ENCODE assay signal across 13 cellular contexts in the genomic region with DNA sequence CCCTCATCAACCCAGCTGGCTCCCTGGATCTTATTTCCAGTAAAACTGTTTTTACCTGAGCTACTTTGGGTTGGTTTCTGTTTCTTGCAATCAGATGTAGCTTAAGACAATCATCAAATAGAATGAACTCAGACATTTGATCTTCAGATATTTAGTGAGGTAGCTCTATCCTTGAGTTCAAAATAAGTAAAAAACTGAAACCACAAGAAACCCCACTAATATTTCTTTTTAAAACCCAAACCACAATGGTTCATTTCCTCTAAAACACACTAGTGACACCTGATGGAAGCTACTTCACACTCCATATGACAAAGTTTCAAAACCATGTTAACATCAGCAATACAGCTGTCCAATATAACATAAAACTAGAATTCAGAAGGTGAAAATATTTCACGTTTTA. TPM values are rescaled to one million over a fixed set of nuclear protein-coding genes. Genes with fewer than 3 reads are reported as not detected.
DNase-seq lines count a peak whose midpoint lies in the region; ATAC-seq lines count a peak whose summit lies in the region.
"Had no signal": no experiment of that assay in that cellular context is flagged by ENCODE, and none has a peak within 500 bp of the region (broad histone marks: within the 10 kb centered on the region; RNA-seq: fewer than 3 reads in every experiment).

No MANE protein-coding gene starts in this region.

- H3K4me1 ChIP-seq in BLaER1 treated with 17β-estradiol and CSF1 and Interleukin-3, amounts not matched to agents 10 nM and 100 nM: peaks cover 8 to 29% (median 24%) of the 10 kb centered on the region in 10 experiments; a peak in 18 of 20 replicates
- H3K4me1 ChIP-seq: left lung had no signal

- H3K9me3 Mint-ChIP-seq in T-cell: no peaks in the 10 kb centered on the region

- peaks cover 35% of the 10 kb centered on the region for H3K36me3 Mint-ChIP-seq in T-cell

- H3K27ac Mint-ChIP-seq in T-cell: peak overlapping the region; percentile 72 to 79

- no peak overlapping the region for H3K27ac ChIP-seq in BLaER1 treated with 17β-estradiol and CSF1 and Interleukin-3, amounts not matched to agents 10 nM and 100 nM
- H3K27ac ChIP-seq: left lung had no signal

- ATAC-seq in GM18861 (IDR thresholded peaks at IDR 0.05; ENCODE audit: unreplicated experiment): peak; percentile 80
- peak; percentile 69 for ATAC-seq in HG02885 (IDR thresholded peaks at IDR 0.05; ENCODE audit: poor library complexity, unreplicated experiment)
- ATAC-seq in T-cell (replicated peaks in 1 of 4): peak; percentile 75 to 87 (median 80)
- ATAC-seq: left lung had no signal

- H3K4me1 Mint-ChIP-seq in T-cell: peaks cover 26 to 32% (median 31%) of the 10 kb centered on the region in 3 donors

- no peak for DNase-seq in T-cell
- no peak for DNase-seq in putamen (ENCODE audit: low spot score)
- DNase-seq in SHP77 treated with DMSO at 0.1 percent for 48 hours (lab: John Stamatoyannopoulos, UW): no peak
- no peak for DNase-seq in GDM1 (lab: John Stamatoyannopoulos, UW)
- no peak for DNase-seq in COR-L47 (lab: John Stamatoyannopoulos, UW)
- DNase-seq: KBM-7; left lung; stimulated activated CD4-positive, alpha-beta T cell treated with anti-CD3 and anti-CD28 coated beads, Interleukin-4, amount 100 ng/mL, for 1 hour had no signal

- H3K36me3 ChIP-seq in BLaER1 treated with 17β-estradiol and CSF1 and Interleukin-3, amounts not matched to agents 10 nM and 100 nM: peaks cover 63 to 95% (median 73%) of the 10 kb centered on the region in 11 experiments

- peak overlapping the region in 8 of 11 experiments; percentile 4 to 38 (median 23); a peak in 8 of 22 replicates for H3K4me2 ChIP-seq in BLaER1 treated with 17β-estradiol and CSF1 and Interleukin-3, amounts not matched to agents 10 nM and 100 nM

- H3K4me3 ChIP-seq in BLaER1 treated with 17β-estradiol and CSF1 and Interleukin-3, amounts not matched to agents 10 nM and 100 nM: no peak overlapping the region
- H3K4me3 ChIP-seq: left lung had no signal

- H3K27me3 ChIP-seq in BLaER1 treated with 17β-estradiol and CSF1 and Interleukin-3, amounts not matched to agents 10 nM and 100 nM: no peaks in the 10 kb centered on the region
- H3K27me3 ChIP-seq: left lung had no signal

- no peak overlapping the region for H3K9ac ChIP-seq in BLaER1 treated with 17β-estradiol and CSF1 and Interleukin-3, amounts not matched to agents 10 nM and 100 nM

- H3K27me3 Mint-ChIP-seq in T-cell: no peaks in the 10 kb centered on the region

- POLR2A ChIA-PET in T-cell (lab: Charles Lee): interaction anchor here in 1 of 2 donors (0.6 to 1.1 kb wide), 2 partner anchors 9 to 398 kb away, joined by 3 read pairs; no protein-coding TSS in a partner anchor

- H3K9me3 ChIP-seq in BLaER1 treated with 17β-estradiol and CSF1 and Interleukin-3, amounts not matched to agents 10 nM and 100 nM (replicated peaks in 1 of 11): no peaks in the 10 kb centered on the region
- H3K9me3 ChIP-seq: left lung had no signal

- peaks cover 7 to 97% (median 25%) of the 10 kb centered on the region in 11 experiments; a peak in 18 of 22 replicates for H4K20me1 ChIP-seq in BLaER1 treated with 17β-estradiol and CSF1 and Interleukin-3, amounts not matched to agents 10 nM and 100 nM

- CTCF ChIA-PET in T-cell (lab: Charles Lee): interaction anchor here (0.6 to 1.2 kb wide), 5 partner anchors 10 to 882 kb away, joined by 3 read pairs; no protein-coding TSS in a partner anchor

- peak overlapping the region in 1 of 3 donors; percentile 31 for H3K4me3 Mint-ChIP-seq in T-cell

RNA-seq across cellular contexts. Expression of gene CACNG1, which starts 37.8 kb away (rescaled TPM):
- not detected for total RNA-seq in T-cell
- total RNA-seq: bronchial epithelial cell; left lung; T-helper 2 cell treated with Interferon-gamma antibody and Interleukin-4, amounts not matched to agents 100 ng/mL and 5 ng/mL, for 36 hours had no signal
